In genomic region chr3:99322551-99322950, GRCh38 we compare ENCODE assay signal across 21 cellular contexts.
"Had no signal": no experiment of that assay in that cellular context is flagged by ENCODE, and none has a peak within 500 bp of the region (broad histone marks: within the 10 kb centered on the region; RNA-seq: fewer than 3 reads in every experiment).

No MANE protein-coding gene starts in this region.

- DNase-seq: dermis blood vessel endothelial cell; dorsolateral prefrontal cortex; effector CD4-positive, alpha-beta T cell; effector memory CD4-positive, alpha-beta T cell; foreskin fibroblast; foreskin melanocyte; gastrocnemius medialis; glutamatergic neuron; head of caudate nucleus; heart right ventricle; hippocampal formation; left cardiac atrium; left lung; left ventricle myocardium superior; lower lobe of right lung; mesenchymal stem cell; mucosa of descending colon; naive B cell; naive thymus-derived CD8-positive, alpha-beta T cell had no signal

- H3K27me3 ChIP-seq: dorsolateral prefrontal cortex, esophagus muscularis mucosa, gastrocnemius medialis, heart right ventricle, left lung had no signal

- H3K9me3 ChIP-seq: esophagus muscularis mucosa, gastrocnemius medialis, heart right ventricle, left lung, lower lobe of right lung, mucosa of descending colon had no signal

- ATAC-seq: gastrocnemius medialis; heart right ventricle; left cardiac atrium; left lung; left ventricle myocardium superior; lower lobe of right lung; mucosa of descending colon; naive thymus-derived CD8-positive, alpha-beta T cell had no signal

- H3K36me3 ChIP-seq: esophagus muscularis mucosa, gastrocnemius medialis, heart right ventricle, left lung, lower lobe of right lung had no signal

- H3K4me1 ChIP-seq: gastrocnemius medialis, heart right ventricle, left lung, lower lobe of right lung had no signal

- H3K4me3 ChIP-seq: coronary artery, dorsolateral prefrontal cortex, esophagus muscularis mucosa, gastrocnemius medialis, heart right ventricle, left lung, lower lobe of right lung, mucosa of descending colon had no signal

- H3K27ac ChIP-seq: coronary artery, dorsolateral prefrontal cortex, esophagus muscularis mucosa, gastrocnemius medialis, heart right ventricle, left lung, lower lobe of right lung had no signal
